1 cellular context compared by ENCODE assay signal in the genomic region with DNA sequence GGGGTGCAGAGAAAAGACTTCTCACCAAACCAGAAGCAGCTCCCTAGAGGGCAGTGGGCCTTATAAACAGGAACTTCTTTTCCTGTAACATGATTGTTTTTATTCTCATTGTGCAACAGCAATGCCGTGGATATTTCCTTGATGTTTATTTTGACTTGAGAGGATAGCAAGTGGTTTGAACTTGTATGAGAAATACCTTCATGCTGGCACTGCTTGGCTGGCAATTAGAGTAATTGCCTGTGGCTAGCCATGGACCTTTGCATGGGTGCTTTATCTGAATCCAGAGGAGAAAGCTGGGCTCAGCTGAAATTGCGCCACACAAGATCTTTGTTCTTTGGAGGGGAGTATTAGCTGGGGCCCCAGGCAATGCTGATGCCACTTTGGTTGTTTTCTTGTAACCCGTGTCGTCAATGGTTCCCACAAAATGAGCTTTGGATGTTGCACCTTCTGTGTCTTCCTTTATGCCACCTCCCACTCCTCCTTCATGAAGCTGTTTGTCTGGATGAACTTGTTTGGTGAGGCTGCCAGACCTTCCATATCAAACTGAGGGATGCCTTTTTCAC.
TF ChIP-seq lines count a peak whose summit lies in the region.

No MANE protein-coding gene starts in this region.

TF ChIP-seq in HepG2, 621 proteins besides CTCF, POLR2A, EP300 and RAD21:
- peak; percentile 30; the same call in 1 of the 2 replicates for TF ChIP-seq SALL1 (CRISPR knock-in tag; IDR thresholded peaks at IDR 0.05)
- TF ChIP-seq, protein P1, sequence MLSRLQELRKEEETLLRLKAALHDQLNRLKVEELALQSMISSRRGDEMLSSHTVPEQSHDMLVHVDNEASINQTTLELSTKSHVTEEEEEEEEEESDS (CRISPR knock-in tag; IDR thresholded peaks at IDR 0.05; ENCODE audit: borderline replicate concordance): no peak
- TF ChIP-seq, protein P2, sequence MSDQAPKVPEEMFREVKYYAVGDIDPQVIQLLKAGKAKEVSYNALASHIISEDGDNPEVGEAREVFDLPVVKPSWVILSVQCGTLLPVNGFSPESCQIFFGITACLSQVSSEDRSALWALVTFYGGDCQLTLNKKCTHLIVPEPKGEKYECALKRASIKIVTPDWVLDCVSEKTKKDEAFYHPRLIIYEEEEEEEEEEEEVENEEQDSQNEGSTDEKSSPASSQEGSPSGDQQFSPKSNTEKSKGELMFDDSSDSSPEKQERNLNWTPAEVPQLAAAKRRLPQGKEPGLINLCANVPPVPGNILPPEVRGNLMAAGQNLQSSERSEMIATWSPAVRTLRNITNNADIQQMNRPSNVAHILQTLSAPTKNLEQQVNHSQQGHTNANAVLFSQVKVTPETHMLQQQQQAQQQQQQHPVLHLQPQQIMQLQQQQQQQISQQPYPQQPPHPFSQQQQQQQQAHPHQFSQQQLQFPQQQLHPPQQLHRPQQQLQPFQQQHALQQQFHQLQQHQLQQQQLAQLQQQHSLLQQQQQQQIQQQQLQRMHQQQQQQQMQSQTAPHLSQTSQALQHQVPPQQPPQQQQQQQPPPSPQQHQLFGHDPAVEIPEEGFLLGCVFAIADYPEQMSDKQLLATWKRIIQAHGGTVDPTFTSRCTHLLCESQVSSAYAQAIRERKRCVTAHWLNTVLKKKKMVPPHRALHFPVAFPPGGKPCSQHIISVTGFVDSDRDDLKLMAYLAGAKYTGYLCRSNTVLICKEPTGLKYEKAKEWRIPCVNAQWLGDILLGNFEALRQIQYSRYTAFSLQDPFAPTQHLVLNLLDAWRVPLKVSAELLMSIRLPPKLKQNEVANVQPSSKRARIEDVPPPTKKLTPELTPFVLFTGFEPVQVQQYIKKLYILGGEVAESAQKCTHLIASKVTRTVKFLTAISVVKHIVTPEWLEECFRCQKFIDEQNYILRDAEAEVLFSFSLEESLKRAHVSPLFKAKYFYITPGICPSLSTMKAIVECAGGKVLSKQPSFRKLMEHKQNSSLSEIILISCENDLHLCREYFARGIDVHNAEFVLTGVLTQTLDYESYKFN (CRISPR knock-in tag; conservative IDR thresholded peaks at IDR 0.05): peak; percentile 21; the same call in 1 of the 2 replicates
- TF ChIP-seq HMG20A (CRISPR knock-in tag; IDR thresholded peaks at IDR 0.05; ENCODE audit: borderline replicate concordance): 0 out of 2 replicates have a peak, but pooled peaks have one; percentile 8
- no peak for TF ChIP-seq WIZ (CRISPR knock-in tag; IDR thresholded peaks at IDR 0.05)
- peak; percentile 75 for TF ChIP-seq GATAD2A (CRISPR knock-in tag; IDR thresholded peaks at IDR 0.05)
- TF ChIP-seq ZBTB21 (CRISPR knock-in tag; IDR thresholded peaks at IDR 0.05): no peak
- 0 out of 2 replicates have a peak, but pooled peaks have one; percentile 20 for TF ChIP-seq ELF3 (CRISPR knock-in tag; IDR thresholded peaks at IDR 0.05)
- TF ChIP-seq ZNF331 (CRISPR knock-in tag; IDR thresholded peaks at IDR 0.05): 0 out of 2 replicates have a peak, but pooled peaks have one; percentile 24
- peak; percentile 36; the same call in 1 of the 2 replicates for TF ChIP-seq FOXA3 (CRISPR knock-in tag; IDR thresholded peaks at IDR 0.05)
- TF ChIP-seq, protein P3, sequence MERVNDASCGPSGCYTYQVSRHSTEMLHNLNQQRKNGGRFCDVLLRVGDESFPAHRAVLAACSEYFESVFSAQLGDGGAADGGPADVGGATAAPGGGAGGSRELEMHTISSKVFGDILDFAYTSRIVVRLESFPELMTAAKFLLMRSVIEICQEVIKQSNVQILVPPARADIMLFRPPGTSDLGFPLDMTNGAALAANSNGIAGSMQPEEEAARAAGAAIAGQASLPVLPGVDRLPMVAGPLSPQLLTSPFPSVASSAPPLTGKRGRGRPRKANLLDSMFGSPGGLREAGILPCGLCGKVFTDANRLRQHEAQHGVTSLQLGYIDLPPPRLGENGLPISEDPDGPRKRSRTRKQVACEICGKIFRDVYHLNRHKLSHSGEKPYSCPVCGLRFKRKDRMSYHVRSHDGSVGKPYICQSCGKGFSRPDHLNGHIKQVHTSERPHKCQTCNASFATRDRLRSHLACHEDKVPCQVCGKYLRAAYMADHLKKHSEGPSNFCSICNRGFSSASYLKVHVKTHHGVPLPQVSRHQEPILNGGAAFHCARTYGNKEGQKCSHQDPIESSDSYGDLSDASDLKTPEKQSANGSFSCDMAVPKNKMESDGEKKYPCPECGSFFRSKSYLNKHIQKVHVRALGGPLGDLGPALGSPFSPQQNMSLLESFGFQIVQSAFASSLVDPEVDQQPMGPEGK (CRISPR knock-in tag; IDR thresholded peaks at IDR 0.05): peak; percentile 70
- TF ChIP-seq ZKSCAN5 (CRISPR knock-in tag; IDR thresholded peaks at IDR 0.05): no peak
- TF ChIP-seq SOX6 (IDR thresholded peaks at IDR 0.05): no peak
- peak; percentile 66 for TF ChIP-seq SOX6 (CRISPR knock-in tag; IDR thresholded peaks at IDR 0.05)
- peak; percentile 74 for TF ChIP-seq CEBPG (CRISPR knock-in tag; IDR thresholded peaks at IDR 0.05)
- TF ChIP-seq, protein P4, sequence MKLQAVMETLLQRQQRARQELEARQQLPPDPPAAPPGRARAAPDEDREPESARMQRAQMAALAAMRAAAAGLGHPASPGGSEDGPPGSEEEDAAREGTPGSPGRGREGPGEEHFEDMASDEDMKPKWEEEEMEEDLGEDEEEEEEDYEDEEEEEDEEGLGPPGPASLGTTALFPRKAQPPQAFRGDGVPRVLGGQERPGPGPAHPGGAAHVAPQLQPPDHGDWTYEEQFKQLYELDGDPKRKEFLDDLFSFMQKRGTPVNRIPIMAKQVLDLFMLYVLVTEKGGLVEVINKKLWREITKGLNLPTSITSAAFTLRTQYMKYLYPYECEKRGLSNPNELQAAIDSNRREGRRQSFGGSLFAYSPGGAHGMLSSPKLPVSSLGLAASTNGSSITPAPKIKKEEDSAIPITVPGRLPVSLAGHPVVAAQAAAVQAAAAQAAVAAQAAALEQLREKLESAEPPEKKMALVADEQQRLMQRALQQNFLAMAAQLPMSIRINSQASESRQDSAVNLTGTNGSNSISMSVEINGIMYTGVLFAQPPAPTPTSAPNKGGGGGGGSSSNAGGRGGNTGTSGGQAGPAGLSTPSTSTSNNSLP (IDR thresholded peaks at IDR 0.05; ENCODE audit: low read depth, low read length): peak; percentile 32; the same call in 1 of the 2 replicates
- TF ChIP-seq CEBPB (IDR thresholded peaks at IDR 0.05; ENCODE audit: borderline replicate concordance, low read depth, low read length): peak; percentile 65; the same call in 1 of the 2 replicates
- peak; percentile 36; the same call in 1 of the 2 replicates for TF ChIP-seq HNF4G (IDR thresholded peaks at IDR 0.05; ENCODE audit: borderline replicate concordance, low read depth, low read length)
- TF ChIP-seq HNF4G (CRISPR knock-in tag; IDR thresholded peaks at IDR 0.05; ENCODE audit: borderline replicate concordance, low read depth): no peak
- peak; percentile 67 for TF ChIP-seq HNF4A (CRISPR knock-in tag; IDR thresholded peaks at IDR 0.05)
- TF ChIP-seq, protein P5, sequence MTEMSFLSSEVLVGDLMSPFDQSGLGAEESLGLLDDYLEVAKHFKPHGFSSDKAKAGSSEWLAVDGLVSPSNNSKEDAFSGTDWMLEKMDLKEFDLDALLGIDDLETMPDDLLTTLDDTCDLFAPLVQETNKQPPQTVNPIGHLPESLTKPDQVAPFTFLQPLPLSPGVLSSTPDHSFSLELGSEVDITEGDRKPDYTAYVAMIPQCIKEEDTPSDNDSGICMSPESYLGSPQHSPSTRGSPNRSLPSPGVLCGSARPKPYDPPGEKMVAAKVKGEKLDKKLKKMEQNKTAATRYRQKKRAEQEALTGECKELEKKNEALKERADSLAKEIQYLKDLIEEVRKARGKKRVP (CRISPR knock-in tag; IDR thresholded peaks at IDR 0.05): peak in 1 of 2 experiments; percentile 58; a peak in 1 of 4 replicates
- no peak for TF ChIP-seq FOXP1 (IDR thresholded peaks at IDR 0.05)
- TF ChIP-seq FOXP1 (CRISPR knock-in tag; IDR thresholded peaks at IDR 0.05): peak; percentile 30; the same call in 1 of the 2 replicates
- TF ChIP-seq, protein P6, sequence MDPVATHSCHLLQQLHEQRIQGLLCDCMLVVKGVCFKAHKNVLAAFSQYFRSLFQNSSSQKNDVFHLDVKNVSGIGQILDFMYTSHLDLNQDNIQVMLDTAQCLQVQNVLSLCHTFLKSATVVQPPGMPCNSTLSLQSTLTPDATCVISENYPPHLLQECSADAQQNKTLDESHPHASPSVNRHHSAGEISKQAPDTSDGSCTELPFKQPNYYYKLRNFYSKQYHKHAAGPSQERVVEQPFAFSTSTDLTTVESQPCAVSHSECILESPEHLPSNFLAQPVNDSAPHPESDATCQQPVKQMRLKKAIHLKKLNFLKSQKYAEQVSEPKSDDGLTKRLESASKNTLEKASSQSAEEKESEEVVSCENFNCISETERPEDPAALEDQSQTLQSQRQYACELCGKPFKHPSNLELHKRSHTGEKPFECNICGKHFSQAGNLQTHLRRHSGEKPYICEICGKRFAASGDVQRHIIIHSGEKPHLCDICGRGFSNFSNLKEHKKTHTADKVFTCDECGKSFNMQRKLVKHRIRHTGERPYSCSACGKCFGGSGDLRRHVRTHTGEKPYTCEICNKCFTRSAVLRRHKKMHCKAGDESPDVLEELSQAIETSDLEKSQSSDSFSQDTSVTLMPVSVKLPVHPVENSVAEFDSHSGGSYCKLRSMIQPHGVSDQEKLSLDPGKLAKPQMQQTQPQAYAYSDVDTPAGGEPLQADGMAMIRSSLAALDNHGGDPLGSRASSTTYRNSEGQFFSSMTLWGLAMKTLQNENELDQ (CRISPR knock-in tag; IDR thresholded peaks at IDR 0.05; ENCODE audit: borderline replicate concordance): no peak
- 0 out of 2 replicates have a peak, but pooled peaks have one; percentile 13 for TF ChIP-seq TBX2 (CRISPR knock-in tag; IDR thresholded peaks at IDR 0.05; ENCODE audit: borderline replicate concordance)
- TF ChIP-seq, protein P7, sequence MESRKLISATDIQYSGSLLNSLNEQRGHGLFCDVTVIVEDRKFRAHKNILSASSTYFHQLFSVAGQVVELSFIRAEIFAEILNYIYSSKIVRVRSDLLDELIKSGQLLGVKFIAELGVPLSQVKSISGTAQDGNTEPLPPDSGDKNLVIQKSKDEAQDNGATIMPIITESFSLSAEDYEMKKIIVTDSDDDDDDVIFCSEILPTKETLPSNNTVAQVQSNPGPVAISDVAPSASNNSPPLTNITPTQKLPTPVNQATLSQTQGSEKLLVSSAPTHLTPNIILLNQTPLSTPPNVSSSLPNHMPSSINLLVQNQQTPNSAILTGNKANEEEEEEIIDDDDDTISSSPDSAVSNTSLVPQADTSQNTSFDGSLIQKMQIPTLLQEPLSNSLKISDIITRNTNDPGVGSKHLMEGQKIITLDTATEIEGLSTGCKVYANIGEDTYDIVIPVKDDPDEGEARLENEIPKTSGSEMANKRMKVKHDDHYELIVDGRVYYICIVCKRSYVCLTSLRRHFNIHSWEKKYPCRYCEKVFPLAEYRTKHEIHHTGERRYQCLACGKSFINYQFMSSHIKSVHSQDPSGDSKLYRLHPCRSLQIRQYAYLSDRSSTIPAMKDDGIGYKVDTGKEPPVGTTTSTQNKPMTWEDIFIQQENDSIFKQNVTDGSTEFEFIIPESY (CRISPR knock-in tag; IDR thresholded peaks at IDR 0.05): 0 out of 2 replicates have a peak, but pooled peaks have one; percentile 31
